ENCODE assay signal across 1 cellular context in genomic region chr2:43024515-43024962, GRCh38.
TF ChIP-seq lines count a peak whose summit lies in the region.

No MANE protein-coding gene starts in this region.

TF ChIP-seq in HepG2, 621 proteins besides CTCF, POLR2A, EP300 and RAD21 (continued from another document and continues in another):
- TF ChIP-seq, protein P1, sequence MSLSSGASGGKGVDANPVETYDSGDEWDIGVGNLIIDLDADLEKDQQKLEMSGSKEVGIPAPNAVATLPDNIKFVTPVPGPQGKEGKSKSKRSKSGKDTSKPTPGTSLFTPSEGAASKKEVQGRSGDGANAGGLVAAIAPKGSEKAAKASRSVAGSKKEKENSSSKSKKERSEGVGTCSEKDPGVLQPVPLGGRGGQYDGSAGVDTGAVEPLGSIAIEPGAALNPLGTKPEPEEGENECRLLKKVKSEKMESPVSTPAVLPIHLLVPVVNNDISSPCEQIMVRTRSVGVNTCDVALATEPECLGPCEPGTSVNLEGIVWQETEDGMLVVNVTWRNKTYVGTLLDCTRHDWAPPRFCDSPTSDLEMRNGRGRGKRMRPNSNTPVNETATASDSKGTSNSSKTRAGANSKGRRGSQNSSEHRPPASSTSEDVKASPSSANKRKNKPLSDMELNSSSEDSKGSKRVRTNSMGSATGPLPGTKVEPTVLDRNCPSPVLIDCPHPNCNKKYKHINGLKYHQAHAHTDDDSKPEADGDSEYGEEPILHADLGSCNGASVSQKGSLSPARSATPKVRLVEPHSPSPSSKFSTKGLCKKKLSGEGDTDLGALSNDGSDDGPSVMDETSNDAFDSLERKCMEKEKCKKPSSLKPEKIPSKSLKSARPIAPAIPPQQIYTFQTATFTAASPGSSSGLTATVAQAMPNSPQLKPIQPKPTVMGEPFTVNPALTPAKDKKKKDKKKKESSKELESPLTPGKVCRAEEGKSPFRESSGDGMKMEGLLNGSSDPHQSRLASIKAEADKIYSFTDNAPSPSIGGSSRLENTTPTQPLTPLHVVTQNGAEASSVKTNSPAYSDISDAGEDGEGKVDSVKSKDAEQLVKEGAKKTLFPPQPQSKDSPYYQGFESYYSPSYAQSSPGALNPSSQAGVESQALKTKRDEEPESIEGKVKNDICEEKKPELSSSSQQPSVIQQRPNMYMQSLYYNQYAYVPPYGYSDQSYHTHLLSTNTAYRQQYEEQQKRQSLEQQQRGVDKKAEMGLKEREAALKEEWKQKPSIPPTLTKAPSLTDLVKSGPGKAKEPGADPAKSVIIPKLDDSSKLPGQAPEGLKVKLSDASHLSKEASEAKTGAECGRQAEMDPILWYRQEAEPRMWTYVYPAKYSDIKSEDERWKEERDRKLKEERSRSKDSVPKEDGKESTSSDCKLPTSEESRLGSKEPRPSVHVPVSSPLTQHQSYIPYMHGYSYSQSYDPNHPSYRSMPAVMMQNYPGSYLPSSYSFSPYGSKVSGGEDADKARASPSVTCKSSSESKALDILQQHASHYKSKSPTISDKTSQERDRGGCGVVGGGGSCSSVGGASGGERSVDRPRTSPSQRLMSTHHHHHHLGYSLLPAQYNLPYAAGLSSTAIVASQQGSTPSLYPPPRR (CRISPR knock-in tag; IDR thresholded peaks at IDR 0.05; ENCODE audit: borderline replicate concordance), result 0 out of 2 replicates have a peak, but pooled peaks have one; percentile 73
- TF ChIP-seq CERS6 (CRISPR knock-in tag; IDR thresholded peaks at IDR 0.05) (no peak), EEA1 (CRISPR knock-in tag; IDR thresholded peaks at IDR 0.05; ENCODE audit: borderline replicate concordance) (no peak), ZFYVE20 (CRISPR knock-in tag; IDR thresholded peaks at IDR 0.05; ENCODE audit: borderline replicate concordance, low read depth) (no peak), ZNF570 (CRISPR knock-in tag; IDR thresholded peaks at IDR 0.05; ENCODE audit: borderline replicate concordance) (no peak), NFIC (IDR thresholded peaks at IDR 0.05; ENCODE audit: low read length) (no peak), ZSCAN22 (CRISPR knock-in tag; IDR thresholded peaks at IDR 0.05) (no peak), ZNF292 (CRISPR knock-in tag; IDR thresholded peaks at IDR 0.05; ENCODE audit: borderline replicate concordance, low read depth) (no peak), ZNF660 (CRISPR knock-in tag; IDR thresholded peaks at IDR 0.05; ENCODE audit: borderline replicate concordance, low read depth) (no peak), SMAD9 (CRISPR knock-in tag; IDR thresholded peaks at IDR 0.05) (no peak), FOXA3 (CRISPR knock-in tag; IDR thresholded peaks at IDR 0.05) (peak; percentile 28; the same call in 1 of the 2 replicates), TEAD3 (CRISPR knock-in tag; optimal IDR thresholded peaks at IDR 0.05; ENCODE audit: borderline replicate concordance) (peak; percentile 75), ZNF343 (CRISPR knock-in tag; IDR thresholded peaks at IDR 0.05) (no peak), ZNF879 (CRISPR knock-in tag; IDR thresholded peaks at IDR 0.05) (no peak), ZNF772 (CRISPR knock-in tag; IDR thresholded peaks at IDR 0.05) (no peak; the same call in 1 of the 2 replicates), FOSL1 (CRISPR knock-in tag; IDR thresholded peaks at IDR 0.05; ENCODE audit: borderline replicate concordance) (no peak), RERE (CRISPR knock-in tag; IDR thresholded peaks at IDR 0.05; ENCODE audit: low read depth) (no peak), PHF5A (CRISPR knock-in tag; IDR thresholded peaks at IDR 0.05; ENCODE audit: low read depth, unreplicated experiment) (peak; percentile 84), SOX6 (IDR thresholded peaks at IDR 0.05) (no peak), SOX6 (CRISPR knock-in tag; IDR thresholded peaks at IDR 0.05) (no peak), SRSF1 (optimal IDR thresholded peaks at IDR 0.05; ENCODE audit: low read depth, low read length) (no peak), ZNF264 (CRISPR knock-in tag; IDR thresholded peaks at IDR 0.05) (no peak), CENPBD1 (CRISPR knock-in tag; IDR thresholded peaks at IDR 0.05; ENCODE audit: borderline replicate concordance, low read depth) (no peak), FOXK2 (IDR thresholded peaks at IDR 0.05) (no peak), GATAD2A (CRISPR knock-in tag; IDR thresholded peaks at IDR 0.05) (peak; percentile 67), NKX3-1 (CRISPR knock-in tag; IDR thresholded peaks at IDR 0.05) (no peak), ZNF101 (CRISPR knock-in tag; IDR thresholded peaks at IDR 0.05; ENCODE audit: borderline replicate concordance, low read depth) (no peak), MTF2 (CRISPR knock-in tag; IDR thresholded peaks at IDR 0.05; ENCODE audit: borderline replicate concordance) (no peak), ELF1 (CRISPR knock-in tag; IDR thresholded peaks at IDR 0.05) (no peak), ZNF367 (CRISPR knock-in tag; IDR thresholded peaks at IDR 0.05; ENCODE audit: borderline replicate concordance) (no peak), SRSF9 (IDR thresholded peaks at IDR 0.05; ENCODE audit: borderline replicate concordance, insufficient read depth, low read depth, low read length, poor library complexity, severe bottlenecking) (no peak), SALL1 (CRISPR knock-in tag; IDR thresholded peaks at IDR 0.05) (peak; percentile 87), CREB3 (CRISPR knock-in tag; IDR thresholded peaks at IDR 0.05) (no peak), SNAPC5 (CRISPR knock-in tag; IDR thresholded peaks at IDR 0.05; ENCODE audit: borderline replicate concordance) (no peak), NR1H2 (CRISPR knock-in tag; IDR thresholded peaks at IDR 0.05; ENCODE audit: borderline replicate concordance, low read depth) (no peak)
- TF ChIP-seq, protein P2, sequence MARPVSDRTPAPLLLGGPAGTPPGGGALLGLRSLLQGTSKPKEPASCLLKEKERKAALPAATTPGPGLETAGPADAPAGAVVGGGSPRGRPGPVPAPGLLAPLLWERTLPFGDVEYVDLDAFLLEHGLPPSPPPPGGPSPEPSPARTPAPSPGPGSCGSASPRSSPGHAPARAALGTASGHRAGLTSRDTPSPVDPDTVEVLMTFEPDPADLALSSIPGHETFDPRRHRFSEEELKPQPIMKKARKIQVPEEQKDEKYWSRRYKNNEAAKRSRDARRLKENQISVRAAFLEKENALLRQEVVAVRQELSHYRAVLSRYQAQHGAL (CRISPR knock-in tag; IDR thresholded peaks at IDR 0.05; ENCODE audit: not compliant biosample characterization), result no peak
- TF ChIP-seq, protein P3, sequence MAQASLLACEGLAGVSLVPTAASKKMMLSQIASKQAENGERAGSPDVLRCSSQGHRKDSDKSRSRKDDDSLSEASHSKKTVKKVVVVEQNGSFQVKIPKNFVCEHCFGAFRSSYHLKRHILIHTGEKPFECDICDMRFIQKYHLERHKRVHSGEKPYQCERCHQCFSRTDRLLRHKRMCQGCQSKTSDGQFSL (CRISPR knock-in tag; IDR thresholded peaks at IDR 0.05), result peak; percentile 51
- TF ChIP-seq, protein P4, sequence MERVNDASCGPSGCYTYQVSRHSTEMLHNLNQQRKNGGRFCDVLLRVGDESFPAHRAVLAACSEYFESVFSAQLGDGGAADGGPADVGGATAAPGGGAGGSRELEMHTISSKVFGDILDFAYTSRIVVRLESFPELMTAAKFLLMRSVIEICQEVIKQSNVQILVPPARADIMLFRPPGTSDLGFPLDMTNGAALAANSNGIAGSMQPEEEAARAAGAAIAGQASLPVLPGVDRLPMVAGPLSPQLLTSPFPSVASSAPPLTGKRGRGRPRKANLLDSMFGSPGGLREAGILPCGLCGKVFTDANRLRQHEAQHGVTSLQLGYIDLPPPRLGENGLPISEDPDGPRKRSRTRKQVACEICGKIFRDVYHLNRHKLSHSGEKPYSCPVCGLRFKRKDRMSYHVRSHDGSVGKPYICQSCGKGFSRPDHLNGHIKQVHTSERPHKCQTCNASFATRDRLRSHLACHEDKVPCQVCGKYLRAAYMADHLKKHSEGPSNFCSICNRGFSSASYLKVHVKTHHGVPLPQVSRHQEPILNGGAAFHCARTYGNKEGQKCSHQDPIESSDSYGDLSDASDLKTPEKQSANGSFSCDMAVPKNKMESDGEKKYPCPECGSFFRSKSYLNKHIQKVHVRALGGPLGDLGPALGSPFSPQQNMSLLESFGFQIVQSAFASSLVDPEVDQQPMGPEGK (CRISPR knock-in tag; IDR thresholded peaks at IDR 0.05), result peak; percentile 82
- TF ChIP-seq, protein P5, sequence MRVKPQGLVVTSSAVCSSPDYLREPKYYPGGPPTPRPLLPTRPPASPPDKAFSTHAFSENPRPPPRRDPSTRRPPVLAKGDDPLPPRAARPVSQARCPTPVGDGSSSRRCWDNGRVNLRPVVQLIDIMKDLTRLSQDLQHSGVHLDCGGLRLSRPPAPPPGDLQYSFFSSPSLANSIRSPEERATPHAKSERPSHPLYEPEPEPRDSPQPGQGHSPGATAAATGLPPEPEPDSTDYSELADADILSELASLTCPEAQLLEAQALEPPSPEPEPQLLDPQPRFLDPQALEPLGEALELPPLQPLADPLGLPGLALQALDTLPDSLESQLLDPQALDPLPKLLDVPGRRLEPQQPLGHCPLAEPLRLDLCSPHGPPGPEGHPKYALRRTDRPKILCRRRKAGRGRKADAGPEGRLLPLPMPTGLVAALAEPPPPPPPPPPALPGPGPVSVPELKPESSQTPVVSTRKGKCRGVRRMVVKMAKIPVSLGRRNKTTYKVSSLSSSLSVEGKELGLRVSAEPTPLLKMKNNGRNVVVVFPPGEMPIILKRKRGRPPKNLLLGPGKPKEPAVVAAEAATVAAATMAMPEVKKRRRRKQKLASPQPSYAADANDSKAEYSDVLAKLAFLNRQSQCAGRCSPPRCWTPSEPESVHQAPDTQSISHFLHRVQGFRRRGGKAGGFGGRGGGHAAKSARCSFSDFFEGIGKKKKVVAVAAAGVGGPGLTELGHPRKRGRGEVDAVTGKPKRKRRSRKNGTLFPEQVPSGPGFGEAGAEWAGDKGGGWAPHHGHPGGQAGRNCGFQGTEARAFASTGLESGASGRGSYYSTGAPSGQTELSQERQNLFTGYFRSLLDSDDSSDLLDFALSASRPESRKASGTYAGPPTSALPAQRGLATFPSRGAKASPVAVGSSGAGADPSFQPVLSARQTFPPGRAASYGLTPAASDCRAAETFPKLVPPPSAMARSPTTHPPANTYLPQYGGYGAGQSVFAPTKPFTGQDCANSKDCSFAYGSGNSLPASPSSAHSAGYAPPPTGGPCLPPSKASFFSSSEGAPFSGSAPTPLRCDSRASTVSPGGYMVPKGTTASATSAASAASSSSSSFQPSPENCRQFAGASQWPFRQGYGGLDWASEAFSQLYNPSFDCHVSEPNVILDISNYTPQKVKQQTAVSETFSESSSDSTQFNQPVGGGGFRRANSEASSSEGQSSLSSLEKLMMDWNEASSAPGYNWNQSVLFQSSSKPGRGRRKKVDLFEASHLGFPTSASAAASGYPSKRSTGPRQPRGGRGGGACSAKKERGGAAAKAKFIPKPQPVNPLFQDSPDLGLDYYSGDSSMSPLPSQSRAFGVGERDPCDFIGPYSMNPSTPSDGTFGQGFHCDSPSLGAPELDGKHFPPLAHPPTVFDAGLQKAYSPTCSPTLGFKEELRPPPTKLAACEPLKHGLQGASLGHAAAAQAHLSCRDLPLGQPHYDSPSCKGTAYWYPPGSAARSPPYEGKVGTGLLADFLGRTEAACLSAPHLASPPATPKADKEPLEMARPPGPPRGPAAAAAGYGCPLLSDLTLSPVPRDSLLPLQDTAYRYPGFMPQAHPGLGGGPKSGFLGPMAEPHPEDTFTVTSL (CRISPR knock-in tag; IDR thresholded peaks at IDR 0.05; ENCODE audit: borderline replicate concordance), result no peak
